11 cellular contexts compared by ENCODE assay signal in genomic region chrX:53398216-53398615, GRCh38. TPM values are rescaled to one million over a fixed set of nuclear protein-coding genes. Genes with fewer than 3 reads are reported as not detected.
DNase-seq lines count a peak whose midpoint lies in the region; ATAC-seq and TF ChIP-seq lines count a peak whose summit lies in the region.
"Had no signal": no experiment of that assay in that cellular context is flagged by ENCODE, and none has a peak within 500 bp of the region (broad histone marks: within the 10 kb centered on the region; RNA-seq: fewer than 3 reads in every experiment).

No MANE protein-coding gene starts in this region.

- POLR2A ChIA-PET in activated CD8-positive, alpha-beta T cell treated with anti-CD3 and anti-CD28 coated beads for 36 hours (lab: Charles Lee) = no interaction called here
- POLR2A ChIA-PET in activated CD8-positive, alpha-beta T cell treated with anti-CD3 and anti-CD28 coated beads, Interleukin-2, amount 10 ng/mL, durations not matched to agents 7 days and 5 days (lab: Charles Lee) = no interaction called here

- H3K27me3 ChIP-seq in transverse colon = no peaks in the 10 kb centered on the region

- H3K9me3 ChIP-seq in transverse colon = no peaks in the 10 kb centered on the region
- H3K9me3 ChIP-seq: BLaER1 treated with 17β-estradiol and CSF1 and Interleukin-3, amounts not matched to agents 10 nM and 100 nM had no signal

- H3K27ac ChIP-seq in transverse colon = no peak overlapping the region
- H3K27ac ChIP-seq: BLaER1 treated with 17β-estradiol and CSF1 and Interleukin-3, amounts not matched to agents 10 nM and 100 nM had no signal

- H3K9me3 Mint-ChIP-seq in activated CD8-positive, alpha-beta T cell treated with anti-CD3 and anti-CD28 coated beads for 36 hours = no peaks in the 10 kb centered on the region
- H3K9me3 Mint-ChIP-seq in activated CD8-positive, alpha-beta T cell treated with anti-CD3 and anti-CD28 coated beads, Interleukin-2, amount 10 ng/mL, durations not matched to agents 7 days and 5 days (ENCODE audit: insufficient read depth) = no peaks in the 10 kb centered on the region
- H3K9me3 Mint-ChIP-seq in stimulated activated effector memory CD8-positive, alpha-beta T cell treated with anti-CD3 and anti-CD28 coated beads, Interleukin-12 subunit alpha, Interleukin-12 subunit beta, amount 100 ng/mL, for 72 hours = no peaks in the 10 kb centered on the region

- H3K36me3 ChIP-seq in transverse colon = no peaks in the 10 kb centered on the region

- peaks cover 34% of the 10 kb centered on the region for H3K36me3 Mint-ChIP-seq in activated CD8-positive, alpha-beta T cell treated with anti-CD3 and anti-CD28 coated beads for 36 hours (ENCODE audit: low read depth)
- H3K36me3 Mint-ChIP-seq in activated CD8-positive, alpha-beta T cell treated with anti-CD3 and anti-CD28 coated beads, Interleukin-2, amount 10 ng/mL, durations not matched to agents 7 days and 5 days (ENCODE audit: low read depth) = peaks cover 37% of the 10 kb centered on the region
- H3K36me3 Mint-ChIP-seq in stimulated activated effector memory CD8-positive, alpha-beta T cell treated with anti-CD3 and anti-CD28 coated beads, Interleukin-12 subunit alpha, Interleukin-12 subunit beta, amount 100 ng/mL, for 72 hours = peaks cover 96% of the 10 kb centered on the region

- no peak for TF ChIP-seq EP300 in transverse colon (IDR thresholded peaks at IDR 0.05; ENCODE audit: low read depth)

- H3K4me1 Mint-ChIP-seq in activated CD8-positive, alpha-beta T cell treated with anti-CD3 and anti-CD28 coated beads for 36 hours (ENCODE audit: low read depth) = no peaks in the 10 kb centered on the region
- no peaks in the 10 kb centered on the region for H3K4me1 Mint-ChIP-seq in activated CD8-positive, alpha-beta T cell treated with anti-CD3 and anti-CD28 coated beads, Interleukin-2, amount 10 ng/mL, durations not matched to agents 7 days and 5 days (ENCODE audit: low read depth)
- H3K4me1 Mint-ChIP-seq in stimulated activated effector memory CD8-positive, alpha-beta T cell treated with anti-CD3 and anti-CD28 coated beads, Interleukin-12 subunit alpha, Interleukin-12 subunit beta, amount 100 ng/mL, for 72 hours = no peaks in the 10 kb centered on the region

- CTCF ChIA-PET in activated CD8-positive, alpha-beta T cell treated with anti-CD3 and anti-CD28 coated beads for 36 hours (lab: Charles Lee) = no interaction called here
- CTCF ChIA-PET in activated CD8-positive, alpha-beta T cell treated with anti-CD3 and anti-CD28 coated beads, Interleukin-2, amount 10 ng/mL, durations not matched to agents 7 days and 5 days (lab: Charles Lee) = no interaction called here

- peak; percentile 20 for ATAC-seq in activated CD8-positive, alpha-beta T cell treated with anti-CD3 and anti-CD28 coated beads for 36 hours
- no peak for ATAC-seq in activated CD8-positive, alpha-beta T cell treated with anti-CD3 and anti-CD28 coated beads, Interleukin-2, amount 10 ng/mL, durations not matched to agents 7 days and 5 days
- peak; percentile 57 for ATAC-seq in stimulated activated effector memory CD8-positive, alpha-beta T cell treated with anti-CD3 and anti-CD28 coated beads, Interleukin-12 subunit alpha, Interleukin-12 subunit beta, amount 100 ng/mL, for 72 hours
- ATAC-seq: HCT116 had no signal

- no peak overlapping the region for H3K4me3 ChIP-seq in transverse colon
- H3K4me3 ChIP-seq: BLaER1 treated with 17β-estradiol and CSF1 and Interleukin-3, amounts not matched to agents 10 nM and 100 nM had no signal

- DNase-seq in activated CD8-positive, alpha-beta T cell treated with anti-CD3 and anti-CD28 coated beads for 36 hours = no peak
- no peak for DNase-seq in activated CD8-positive, alpha-beta T cell treated with anti-CD3 and anti-CD28 coated beads, Interleukin-2, amount 10 ng/mL, durations not matched to agents 7 days and 5 days
- DNase-seq in HT1080 (ENCODE audit: low read depth) = peak; percentile 13
- DNase-seq in astrocyte of the hippocampus (ENCODE audit: low read depth, low spot score) = peak; percentile 33
- no peak for DNase-seq in stimulated activated effector memory CD8-positive, alpha-beta T cell treated with anti-CD3 and anti-CD28 coated beads, Interleukin-12 subunit alpha, Interleukin-12 subunit beta, amount 100 ng/mL, for 72 hours (ENCODE audit: low spot score in 2 of 2)
- no peak for DNase-seq in transverse colon
- DNase-seq in activated effector memory CD4-positive, alpha-beta T cell treated with Interleukin-2 at 50 U/mL for 16 hours = no peak
- DNase-seq: ACHN; CD4-positive, CD25-positive, alpha-beta regulatory T cell had no signal

- no peak for TF ChIP-seq POLR2A in transverse colon (IDR thresholded peaks at IDR 0.05)

- no peaks in the 10 kb centered on the region for H3K4me1 ChIP-seq in transverse colon
- H3K4me1 ChIP-seq: BLaER1 treated with 17β-estradiol and CSF1 and Interleukin-3, amounts not matched to agents 10 nM and 100 nM had no signal

- intact Hi-C loops in activated CD8-positive, alpha-beta T cell treated with anti-CD3 and anti-CD28 coated beads for 36 hours (cut with micrococcal nuclease) = no loop called here
- intact Hi-C loops in transverse colon (cut with DNase I; ENCODE audit: low total_unique reads) = no loop called here

- H3K4me3 Mint-ChIP-seq in activated CD8-positive, alpha-beta T cell treated with anti-CD3 and anti-CD28 coated beads for 36 hours = no peak overlapping the region
- H3K4me3 Mint-ChIP-seq in activated CD8-positive, alpha-beta T cell treated with anti-CD3 and anti-CD28 coated beads, Interleukin-2, amount 10 ng/mL, durations not matched to agents 7 days and 5 days = no peak overlapping the region
- H3K4me3 Mint-ChIP-seq in stimulated activated effector memory CD8-positive, alpha-beta T cell treated with anti-CD3 and anti-CD28 coated beads, Interleukin-12 subunit alpha, Interleukin-12 subunit beta, amount 100 ng/mL, for 72 hours = no peak overlapping the region
- H3K4me3 Mint-ChIP-seq: CD4-positive, CD25-positive, alpha-beta regulatory T cell had no signal

- 89 to 100% methylated on average over 1 of the region's 1 CpG for WGBS in transverse colon (ENCODE audit: low coverage in 1 of 2), 2 donors

- no peak for TF ChIP-seq CTCF in activated CD8-positive, alpha-beta T cell treated with anti-CD3 and anti-CD28 coated beads for 36 hours (IDR thresholded peaks at IDR 0.05)
- TF ChIP-seq CTCF in transverse colon (IDR thresholded peaks at IDR 0.05) = no peak

- H3K27me3 Mint-ChIP-seq in activated CD8-positive, alpha-beta T cell treated with anti-CD3 and anti-CD28 coated beads for 36 hours = no peaks in the 10 kb centered on the region
- H3K27me3 Mint-ChIP-seq in activated CD8-positive, alpha-beta T cell treated with anti-CD3 and anti-CD28 coated beads, Interleukin-2, amount 10 ng/mL, durations not matched to agents 7 days and 5 days (ENCODE audit: low read depth) = no peaks in the 10 kb centered on the region
- H3K27me3 Mint-ChIP-seq: CD4-positive, CD25-positive, alpha-beta regulatory T cell had no signal

- in situ Hi-C loops in transverse colon (cut with MboI; ENCODE audit: low pct_ligation_motif_present in 1 of 4, low pct_unique_long_range_greater_than_20kb in 1 of 4, low sequenced_read_pairs in 3 of 4) = no loop called here

- H3K27ac Mint-ChIP-seq in activated CD8-positive, alpha-beta T cell treated with anti-CD3 and anti-CD28 coated beads for 36 hours = no peak overlapping the region
- H3K27ac Mint-ChIP-seq in activated CD8-positive, alpha-beta T cell treated with anti-CD3 and anti-CD28 coated beads, Interleukin-2, amount 10 ng/mL, durations not matched to agents 7 days and 5 days = no peak overlapping the region
- no peak overlapping the region for H3K27ac Mint-ChIP-seq in stimulated activated effector memory CD8-positive, alpha-beta T cell treated with anti-CD3 and anti-CD28 coated beads, Interleukin-12 subunit alpha, Interleukin-12 subunit beta, amount 100 ng/mL, for 72 hours
- H3K27ac Mint-ChIP-seq: CD4-positive, CD25-positive, alpha-beta regulatory T cell had no signal

RNA-seq across cellular contexts. Expression of gene SMC1A, which starts 24.2 kb away (rescaled TPM):
- 100 to 1,000 TPM; 151 to 154 TPM for total RNA-seq in activated CD8-positive, alpha-beta T cell treated with anti-CD3 and anti-CD28 coated beads for 36 hours
- 100 to 1,000 TPM; 151 to 155 TPM for total RNA-seq in activated CD8-positive, alpha-beta T cell treated with anti-CD3 and anti-CD28 coated beads, Interleukin-2, amount 10 ng/mL, durations not matched to agents 7 days and 5 days
- total RNA-seq in HT1080 (2014; rRNA removed; shearing (Covaris generic)) = 18.6 and 26.0 TPM in 2 replicates
- polyA plus RNA-seq in HT1080 (2015; cell fraction: cytosol; rRNA removed) = 16.3 and 16.7 TPM in 2 replicates
- 41.8 and 43.9 TPM in 2 replicates for polyA plus RNA-seq in HT1080 (2015; cell fraction: nucleus; rRNA removed)
- total RNA-seq in transverse colon = 100 to 1,000 TPM in 1 of 4 donors, 10 to 100 TPM in 3; 25.3 to 113 (median 52.9) TPM

RNA-seq across cellular contexts. Expression of gene RIBC1, which starts 24.5 kb away (rescaled TPM):
- total RNA-seq in activated CD8-positive, alpha-beta T cell treated with anti-CD3 and anti-CD28 coated beads for 36 hours = under 1 TPM; 0.63 to 0.72 TPM
- 1 to 10 TPM in 1 of 2 experiments, under 1 TPM in 1; 0.91 to 1.1 TPM for total RNA-seq in activated CD8-positive, alpha-beta T cell treated with anti-CD3 and anti-CD28 coated beads, Interleukin-2, amount 10 ng/mL, durations not matched to agents 7 days and 5 days
- 0.17 and 0.19 TPM in 2 replicates for total RNA-seq in HT1080 (2014; rRNA removed; shearing (Covaris generic))
- 1.1 and 1.4 TPM in 2 replicates for polyA plus RNA-seq in HT1080 (2015; cell fraction: cytosol; rRNA removed)
- 0.18 and 0.90 TPM in 2 replicates for polyA plus RNA-seq in HT1080 (2015; cell fraction: nucleus; rRNA removed)
- total RNA-seq in transverse colon = 1 to 10 TPM in 1 of 4 donors, under 1 TPM in 1, not detected in 2; 0.79 to 1.1 TPM

RNA-seq across cellular contexts. Expression of gene HSD17B10, which starts 36.0 kb away (rescaled TPM):
- 10 to 100 TPM; 94.3 to 97.6 TPM for total RNA-seq in activated CD8-positive, alpha-beta T cell treated with anti-CD3 and anti-CD28 coated beads for 36 hours
- 100 to 1,000 TPM; 106 to 113 TPM for total RNA-seq in activated CD8-positive, alpha-beta T cell treated with anti-CD3 and anti-CD28 coated beads, Interleukin-2, amount 10 ng/mL, durations not matched to agents 7 days and 5 days
- 134 and 157 TPM in 2 replicates for total RNA-seq in HT1080 (2014; rRNA removed; shearing (Covaris generic))
- 59.2 and 78.7 TPM in 2 replicates for polyA plus RNA-seq in HT1080 (2015; cell fraction: cytosol; rRNA removed)
- polyA plus RNA-seq in HT1080 (2015; cell fraction: nucleus; rRNA removed) = 46.1 and 49.0 TPM in 2 replicates
- total RNA-seq in transverse colon = 10 to 100 TPM; 12.5 to 47.5 (median 42.2) TPM

Comparison
In these comparisons a context has a peak if more than half of its experiments do, and no peak if none do; other contexts are left out.
1. DNase-seq: peak in HT1080 (single experiment) and astrocyte of the hippocampus (single experiment); none in activated CD8-positive, alpha-beta T cell treated with anti-CD3 and anti-CD28 coated beads for 36 hours (single experiment), activated CD8-positive, alpha-beta T cell treated with anti-CD3 and anti-CD28 coated beads, Interleukin-2, amount 10 ng/mL, durations not matched to agents 7 days and 5 days (single experiment), stimulated activated effector memory CD8-positive, alpha-beta T cell treated with anti-CD3 and anti-CD28 coated beads, Interleukin-12 subunit alpha, Interleukin-12 subunit beta, amount 100 ng/mL, for 72 hours (0 of 2), transverse colon (single experiment) and activated effector memory CD4-positive, alpha-beta T cell treated with Interleukin-2 at 50 U/mL for 16 hours (single experiment).